Comparison of ENCODE assay signal across 1 cellular context in the genomic region with DNA sequence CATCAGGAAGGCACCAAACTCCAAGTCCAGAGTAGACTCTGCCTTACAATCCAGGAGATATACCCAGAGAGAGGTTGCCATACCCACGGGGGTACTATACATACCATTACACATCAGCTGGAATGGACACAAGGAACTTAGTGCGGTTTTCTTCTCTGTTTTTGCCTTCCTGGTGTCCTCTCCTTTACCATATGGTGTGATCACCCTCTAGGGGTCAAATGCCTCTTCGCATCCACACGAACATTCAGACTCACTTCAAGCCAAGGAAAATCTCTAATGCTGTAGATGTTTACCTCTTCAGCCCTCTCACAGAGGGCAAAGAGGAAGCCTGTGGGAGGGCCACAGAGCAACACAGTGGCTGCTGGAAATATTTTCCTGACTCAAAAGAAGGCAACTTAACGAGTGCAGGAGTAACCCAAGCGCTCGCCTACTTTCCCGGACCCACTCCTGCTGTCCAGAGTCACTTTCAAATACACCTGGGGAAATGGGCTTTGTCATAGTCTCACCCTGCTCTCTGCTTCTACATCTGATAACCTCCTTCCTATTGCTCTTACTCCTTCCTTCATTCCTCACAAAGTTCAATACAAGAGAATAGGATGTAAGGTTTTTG.
TF ChIP-seq lines count a peak whose summit lies in the region.

No MANE protein-coding gene starts in this region.

TF ChIP-seq in GM23338, 12 proteins besides CTCF, POLR2A, EP300 and RAD21 (continued from another document):
- TF ChIP-seq, protein P1, sequence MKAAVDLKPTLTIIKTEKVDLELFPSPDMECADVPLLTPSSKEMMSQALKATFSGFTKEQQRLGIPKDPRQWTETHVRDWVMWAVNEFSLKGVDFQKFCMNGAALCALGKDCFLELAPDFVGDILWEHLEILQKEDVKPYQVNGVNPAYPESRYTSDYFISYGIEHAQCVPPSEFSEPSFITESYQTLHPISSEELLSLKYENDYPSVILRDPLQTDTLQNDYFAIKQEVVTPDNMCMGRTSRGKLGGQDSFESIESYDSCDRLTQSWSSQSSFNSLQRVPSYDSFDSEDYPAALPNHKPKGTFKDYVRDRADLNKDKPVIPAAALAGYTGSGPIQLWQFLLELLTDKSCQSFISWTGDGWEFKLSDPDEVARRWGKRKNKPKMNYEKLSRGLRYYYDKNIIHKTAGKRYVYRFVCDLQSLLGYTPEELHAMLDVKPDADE (IDR thresholded peaks at IDR 0.05) = no peak
- TF ChIP-seq STAT1 (IDR thresholded peaks at IDR 0.05; ENCODE audit: unreplicated experiment) (no peak), POLR2AphosphoS5 (IDR thresholded peaks at IDR 0.05; ENCODE audit: low read depth) (no peak), CREB1 (CRISPR knock-in tag; IDR thresholded peaks at IDR 0.05; ENCODE audit: low read depth) (no peak), ZNF114 (CRISPR knock-in tag; IDR thresholded peaks at IDR 0.05) (no peak), NANOG (IDR thresholded peaks at IDR 0.05; ENCODE audit: borderline replicate concordance) (no peak), JUNB (IDR thresholded peaks at IDR 0.05; ENCODE audit: unreplicated experiment) (no peak), EZH2 (IDR thresholded peaks at IDR 0.05; ENCODE audit: low read depth, unreplicated experiment) (no peak), ZNF331 (CRISPR knock-in tag; IDR thresholded peaks at IDR 0.05; ENCODE audit: low read depth) (no peak)
- TF ChIP-seq, protein P2, sequence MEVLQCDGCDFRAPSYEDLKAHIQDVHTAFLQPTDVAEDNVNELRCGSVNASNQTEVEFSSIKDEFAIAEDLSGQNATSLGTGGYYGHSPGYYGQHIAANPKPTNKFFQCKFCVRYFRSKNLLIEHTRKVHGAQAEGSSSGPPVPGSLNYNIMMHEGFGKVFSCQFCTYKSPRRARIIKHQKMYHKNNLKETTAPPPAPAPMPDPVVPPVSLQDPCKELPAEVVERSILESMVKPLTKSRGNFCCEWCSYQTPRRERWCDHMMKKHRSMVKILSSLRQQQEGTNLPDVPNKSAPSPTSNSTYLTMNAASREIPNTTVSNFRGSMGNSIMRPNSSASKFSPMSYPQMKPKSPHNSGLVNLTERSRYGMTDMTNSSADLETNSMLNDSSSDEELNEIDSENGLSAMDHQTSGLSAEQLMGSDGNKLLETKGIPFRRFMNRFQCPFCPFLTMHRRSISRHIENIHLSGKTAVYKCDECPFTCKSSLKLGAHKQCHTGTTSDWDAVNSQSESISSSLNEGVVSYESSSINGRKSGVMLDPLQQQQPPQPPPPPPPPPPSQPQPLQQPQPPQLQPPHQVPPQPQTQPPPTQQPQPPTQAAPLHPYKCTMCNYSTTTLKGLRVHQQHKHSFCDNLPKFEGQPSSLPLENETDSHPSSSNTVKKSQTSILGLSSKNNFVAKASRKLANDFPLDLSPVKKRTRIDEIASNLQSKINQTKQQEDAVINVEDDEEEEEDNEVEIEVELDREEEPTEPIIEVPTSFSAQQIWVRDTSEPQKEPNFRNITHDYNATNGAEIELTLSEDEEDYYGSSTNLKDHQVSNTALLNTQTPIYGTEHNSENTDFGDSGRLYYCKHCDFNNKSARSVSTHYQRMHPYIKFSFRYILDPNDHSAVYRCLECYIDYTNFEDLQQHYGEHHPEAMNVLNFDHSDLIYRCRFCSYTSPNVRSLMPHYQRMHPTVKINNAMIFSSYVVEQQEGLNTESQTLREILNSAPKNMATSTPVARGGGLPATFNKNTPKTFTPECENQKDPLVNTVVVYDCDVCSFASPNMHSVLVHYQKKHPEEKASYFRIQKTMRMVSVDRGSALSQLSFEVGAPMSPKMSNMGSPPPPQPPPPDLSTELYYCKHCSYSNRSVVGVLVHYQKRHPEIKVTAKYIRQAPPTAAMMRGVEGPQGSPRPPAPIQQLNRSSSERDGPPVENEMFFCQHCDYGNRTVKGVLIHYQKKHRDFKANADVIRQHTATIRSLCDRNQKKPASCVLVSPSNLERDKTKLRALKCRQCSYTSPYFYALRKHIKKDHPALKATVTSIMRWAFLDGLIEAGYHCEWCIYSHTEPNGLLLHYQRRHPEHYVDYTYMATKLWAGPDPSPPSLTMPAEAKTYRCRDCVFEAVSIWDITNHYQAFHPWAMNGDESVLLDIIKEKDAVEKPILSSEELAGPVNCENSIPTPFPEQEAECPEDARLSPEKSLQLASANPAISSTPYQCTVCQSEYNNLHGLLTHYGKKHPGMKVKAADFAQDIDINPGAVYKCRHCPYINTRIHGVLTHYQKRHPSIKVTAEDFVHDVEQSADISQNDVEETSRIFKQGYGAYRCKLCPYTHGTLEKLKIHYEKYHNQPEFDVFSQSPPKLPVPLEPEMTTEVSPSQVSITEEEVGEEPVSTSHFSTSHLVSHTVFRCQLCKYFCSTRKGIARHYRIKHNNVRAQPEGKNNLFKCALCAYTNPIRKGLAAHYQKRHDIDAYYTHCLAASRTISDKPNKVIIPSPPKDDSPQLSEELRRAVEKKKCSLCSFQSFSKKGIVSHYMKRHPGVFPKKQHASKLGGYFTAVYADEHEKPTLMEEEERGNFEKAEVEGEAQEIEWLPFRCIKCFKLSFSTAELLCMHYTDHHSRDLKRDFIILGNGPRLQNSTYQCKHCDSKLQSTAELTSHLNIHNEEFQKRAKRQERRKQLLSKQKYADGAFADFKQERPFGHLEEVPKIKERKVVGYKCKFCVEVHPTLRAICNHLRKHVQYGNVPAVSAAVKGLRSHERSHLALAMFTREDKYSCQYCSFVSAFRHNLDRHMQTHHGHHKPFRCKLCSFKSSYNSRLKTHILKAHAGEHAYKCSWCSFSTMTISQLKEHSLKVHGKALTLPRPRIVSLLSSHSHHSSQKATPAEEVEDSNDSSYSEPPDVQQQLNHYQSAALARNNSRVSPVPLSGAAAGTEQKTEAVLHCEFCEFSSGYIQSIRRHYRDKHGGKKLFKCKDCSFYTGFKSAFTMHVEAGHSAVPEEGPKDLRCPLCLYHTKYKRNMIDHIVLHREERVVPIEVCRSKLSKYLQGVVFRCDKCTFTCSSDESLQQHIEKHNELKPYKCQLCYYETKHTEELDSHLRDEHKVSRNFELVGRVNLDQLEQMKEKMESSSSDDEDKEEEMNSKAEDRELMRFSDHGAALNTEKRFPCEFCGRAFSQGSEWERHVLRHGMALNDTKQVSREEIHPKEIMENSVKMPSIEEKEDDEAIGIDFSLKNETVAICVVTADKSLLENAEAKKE (CRISPR knock-in tag; IDR thresholded peaks at IDR 0.05) = no peak
- TF ChIP-seq, protein P3, sequence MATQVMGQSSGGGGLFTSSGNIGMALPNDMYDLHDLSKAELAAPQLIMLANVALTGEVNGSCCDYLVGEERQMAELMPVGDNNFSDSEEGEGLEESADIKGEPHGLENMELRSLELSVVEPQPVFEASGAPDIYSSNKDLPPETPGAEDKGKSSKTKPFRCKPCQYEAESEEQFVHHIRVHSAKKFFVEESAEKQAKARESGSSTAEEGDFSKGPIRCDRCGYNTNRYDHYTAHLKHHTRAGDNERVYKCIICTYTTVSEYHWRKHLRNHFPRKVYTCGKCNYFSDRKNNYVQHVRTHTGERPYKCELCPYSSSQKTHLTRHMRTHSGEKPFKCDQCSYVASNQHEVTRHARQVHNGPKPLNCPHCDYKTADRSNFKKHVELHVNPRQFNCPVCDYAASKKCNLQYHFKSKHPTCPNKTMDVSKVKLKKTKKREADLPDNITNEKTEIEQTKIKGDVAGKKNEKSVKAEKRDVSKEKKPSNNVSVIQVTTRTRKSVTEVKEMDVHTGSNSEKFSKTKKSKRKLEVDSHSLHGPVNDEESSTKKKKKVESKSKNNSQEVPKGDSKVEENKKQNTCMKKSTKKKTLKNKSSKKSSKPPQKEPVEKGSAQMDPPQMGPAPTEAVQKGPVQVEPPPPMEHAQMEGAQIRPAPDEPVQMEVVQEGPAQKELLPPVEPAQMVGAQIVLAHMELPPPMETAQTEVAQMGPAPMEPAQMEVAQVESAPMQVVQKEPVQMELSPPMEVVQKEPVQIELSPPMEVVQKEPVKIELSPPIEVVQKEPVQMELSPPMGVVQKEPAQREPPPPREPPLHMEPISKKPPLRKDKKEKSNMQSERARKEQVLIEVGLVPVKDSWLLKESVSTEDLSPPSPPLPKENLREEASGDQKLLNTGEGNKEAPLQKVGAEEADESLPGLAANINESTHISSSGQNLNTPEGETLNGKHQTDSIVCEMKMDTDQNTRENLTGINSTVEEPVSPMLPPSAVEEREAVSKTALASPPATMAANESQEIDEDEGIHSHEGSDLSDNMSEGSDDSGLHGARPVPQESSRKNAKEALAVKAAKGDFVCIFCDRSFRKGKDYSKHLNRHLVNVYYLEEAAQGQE (IDR thresholded peaks at IDR 0.05; ENCODE audit: unreplicated experiment) = no peak
TF ChIP-seq in GM23338: peak in this region for 0.
